ENCODE assay signal across 35 cellular contexts in genomic region chr9:135189497-135189896, GRCh38.
"Had no signal": no experiment of that assay in that cellular context is flagged by ENCODE, and none has a peak within 500 bp of the region (broad histone marks: within the 10 kb centered on the region; RNA-seq: fewer than 3 reads in every experiment).

No MANE protein-coding gene starts in this region.

- H3K4me2 ChIP-seq: KMS-11 had no signal

- H3K36me3 ChIP-seq: MG63 had no signal

- H3K4me3 ChIP-seq: MG63 had no signal

- H3K27me3 ChIP-seq: MG63 had no signal

- H3K9ac ChIP-seq: KMS-11 had no signal

- DNase-seq: Karpas-422, Kasumi-1, KG1, MG63, MM.1S, MV-4-11, NCI-H1048, NCI-H1092, NCI-H1092 treated with DMSO at 0.1 percent for 48 hours, NCI-H1105, NCI-H1105 treated with DMSO at 0.1 percent for 48 hours, NCI-H1417, NCI-H1417 treated with DMSO at 0.1 percent for 48 hours, NCI-H1436, NCI-H1436 treated with DMSO at 0.1 percent for 48 hours, NCI-H146, NCI-H1694, NCI-H1694 treated with DMSO at 0.1 percent for 48 hours, NCI-H187, NCI-H187 treated with DMSO at 0.1 percent for 48 hours, NCI-H1930, NCI-H2029, NCI-H2029 treated with DMSO at 0.1 percent for 48 hours, NCI-H2081, NCI-H2081 treated with DMSO at 0.1 percent for 48 hours, NCI-H2107, NCI-H2171, NCI-H2171 treated with DMSO at 0.1 percent for 48 hours, NCI-H2227 treated with DMSO at 0.1 percent for 48 hours, NCI-H226, NCI-H345, NCI-H446, NCI-H446 treated with DMSO at 0.1 percent for 48 hours, NCI-H510A had no signal

- H3K9me3 ChIP-seq: MG63 had no signal

- H3K27ac ChIP-seq: KMS-11 had no signal
